ENCODE assay signal across 9 cellular contexts in genomic region chr16:84735846-84736586, GRCh38. TPM values are rescaled to one million over a fixed set of nuclear protein-coding genes. Genes with fewer than 3 reads are reported as not detected.
DNase-seq lines count a peak whose midpoint lies in the region; ATAC-seq and TF ChIP-seq lines count a peak whose summit lies in the region.
"Had no signal": no experiment of that assay in that cellular context is flagged by ENCODE, and none has a peak within 500 bp of the region (broad histone marks: within the 10 kb centered on the region; RNA-seq: fewer than 3 reads in every experiment).

No MANE protein-coding gene starts in this region.

- H3K9me3 ChIP-seq in HAP-1: no peaks in the 10 kb centered on the region

- in situ Hi-C loops in HAP-1 (cut with MboI; ENCODE audit: low sequenced_read_pairs): no loop called here

- peak overlapping the region; percentile 7 for H3K27ac Mint-ChIP-seq in activated naive CD8-positive, alpha-beta T cell treated with anti-CD3 and anti-CD28 coated beads, Interleukin-2, amount 50 U/mL, for 24 hours
- H3K27ac Mint-ChIP-seq in nephron progenitor cell: peak overlapping the region; percentile 72
- H3K27ac Mint-ChIP-seq: activated B cell treated with CpG ODN at 0.5 μM for 24 hours had no signal

- ATAC-seq in activated naive CD8-positive, alpha-beta T cell treated with anti-CD3 and anti-CD28 coated beads, Interleukin-2, amount 50 U/mL, for 24 hours: no peak

- peaks cover 25% of the 10 kb centered on the region for H3K36me3 Mint-ChIP-seq in activated naive CD8-positive, alpha-beta T cell treated with anti-CD3 and anti-CD28 coated beads, Interleukin-2, amount 50 U/mL, for 24 hours (ENCODE audit: low read depth)
- peaks cover 47% of the 10 kb centered on the region for H3K36me3 Mint-ChIP-seq in nephron progenitor cell (ENCODE audit: low read depth)

- peaks cover 30% of the 10 kb centered on the region for H3K4me1 ChIP-seq in HAP-1

- no peaks in the 10 kb centered on the region for H3K9me3 Mint-ChIP-seq in activated naive CD8-positive, alpha-beta T cell treated with anti-CD3 and anti-CD28 coated beads, Interleukin-2, amount 50 U/mL, for 24 hours
- no peaks in the 10 kb centered on the region for H3K9me3 Mint-ChIP-seq in nephron progenitor cell
- H3K9me3 Mint-ChIP-seq: activated B cell treated with CpG ODN at 0.5 μM for 24 hours had no signal

- no peaks in the 10 kb centered on the region for H3K27me3 Mint-ChIP-seq in activated naive CD8-positive, alpha-beta T cell treated with anti-CD3 and anti-CD28 coated beads, Interleukin-2, amount 50 U/mL, for 24 hours
- H3K27me3 Mint-ChIP-seq in nephron progenitor cell (ENCODE audit: low read depth, poor library complexity): no peaks in the 10 kb centered on the region
- H3K27me3 Mint-ChIP-seq: activated B cell treated with CpG ODN at 0.5 μM for 24 hours had no signal

- H3K4me3 Mint-ChIP-seq in activated naive CD8-positive, alpha-beta T cell treated with anti-CD3 and anti-CD28 coated beads, Interleukin-2, amount 50 U/mL, for 24 hours: no peak overlapping the region
- no peak overlapping the region for H3K4me3 Mint-ChIP-seq in nephron progenitor cell
- H3K4me3 Mint-ChIP-seq: activated B cell treated with CpG ODN at 0.5 μM for 24 hours had no signal

- DNase-seq in HAP-1 (ENCODE audit: low spot score in 2 of 2): peak; percentile 39 to 59
- DNase-seq in NCI-H748 (lab: John Stamatoyannopoulos, UW; ENCODE audit: unreplicated experiment): peak; percentile 81
- no peak for DNase-seq in activated naive CD8-positive, alpha-beta T cell treated with anti-CD3 and anti-CD28 coated beads, Interleukin-2, amount 50 U/mL, for 24 hours
- DNase-seq in nephron progenitor cell: no peak
- DNase-seq in NCI-H526 (lab: John Stamatoyannopoulos, UW): no peak
- no peak for DNase-seq in dermis blood vessel endothelial cell
- no peak for DNase-seq in germinal center (ENCODE audit: low spot score)
- no peak for DNase-seq in GOT3 (lab: John Stamatoyannopoulos, UW)
- DNase-seq: activated B cell treated with CpG ODN at 0.5 μM for 24 hours had no signal

- no peaks in the 10 kb centered on the region for H3K27me3 ChIP-seq in HAP-1 (ENCODE audit: low read depth)

- no peak overlapping the region for H3K4me3 ChIP-seq in HAP-1

- H3K36me3 ChIP-seq in HAP-1 (replicated peaks): peaks cover 31% of the 10 kb centered on the region

- no peak for TF ChIP-seq CTCF in nephron progenitor cell (IDR thresholded peaks at IDR 0.05)

- peaks cover 59% of the 10 kb centered on the region for H3K4me1 Mint-ChIP-seq in activated naive CD8-positive, alpha-beta T cell treated with anti-CD3 and anti-CD28 coated beads, Interleukin-2, amount 50 U/mL, for 24 hours
- H3K4me1 Mint-ChIP-seq in nephron progenitor cell: peaks cover 31% of the 10 kb centered on the region

RNA-seq across cellular contexts. Expression of gene USP10, which starts 36.2 kb away (rescaled TPM):
- total RNA-seq in dermis blood vessel endothelial cell: 32.7 and 70.7 TPM in 2 replicates

Comparison
In these comparisons a context has a peak if more than half of its experiments do, and no peak if none do; other contexts are left out.
1. DNase-seq: peak in HAP-1 (2 of 2) and NCI-H748 (single experiment); none in activated naive CD8-positive, alpha-beta T cell treated with anti-CD3 and anti-CD28 coated beads, Interleukin-2, amount 50 U/mL, for 24 hours (single experiment), nephron progenitor cell (single experiment), NCI-H526 (0 of 2), dermis blood vessel endothelial cell (single experiment), germinal center (single experiment) and GOT3 (single experiment).